In the genomic region with DNA sequence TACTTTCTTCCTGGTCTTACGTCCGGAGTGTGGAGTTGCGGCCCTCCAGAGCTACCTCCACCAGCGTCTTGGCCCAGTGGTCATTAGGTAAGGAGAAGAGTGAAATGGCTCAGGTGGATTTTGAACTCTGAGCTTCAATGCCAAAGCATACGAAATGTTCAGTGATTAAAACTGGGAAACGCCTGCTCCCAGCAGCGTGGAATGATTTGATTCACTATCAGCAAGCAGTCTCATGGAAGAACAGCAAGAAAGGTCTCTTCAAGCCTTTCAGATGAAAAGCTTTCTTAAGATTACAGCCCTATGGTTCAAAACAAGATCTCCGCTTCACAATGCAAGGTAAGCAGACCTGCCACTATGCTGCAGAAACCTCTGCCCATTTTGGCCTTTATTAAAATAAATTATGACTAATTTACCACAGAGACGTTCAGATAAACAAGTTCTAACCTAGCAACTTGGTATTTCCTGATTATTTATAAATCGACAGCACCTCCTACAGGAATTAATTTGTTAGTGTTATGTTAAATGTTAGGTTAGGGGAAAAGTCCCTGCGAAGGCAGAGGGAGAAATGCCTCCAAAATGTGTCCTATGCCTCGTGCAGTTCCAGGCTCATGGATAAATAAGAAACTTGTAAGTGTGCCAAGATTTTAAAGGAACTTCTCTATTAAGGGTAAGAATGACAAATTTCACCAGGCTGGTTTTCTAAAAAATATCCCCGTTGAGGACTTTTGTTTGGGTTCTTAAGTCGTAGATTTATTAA, we compare ENCODE assay signal across 9 cellular contexts. TPM values are rescaled to one million over a fixed set of nuclear protein-coding genes. Genes with fewer than 3 reads are reported as not detected.
DNase-seq lines count a peak whose midpoint lies in the region; ATAC-seq, FAIRE-seq and TF ChIP-seq lines count a peak whose summit lies in the region.
"Had no signal": no experiment of that assay in that cellular context is flagged by ENCODE, and none has a peak within 500 bp of the region (broad histone marks: within the 10 kb centered on the region; RNA-seq: fewer than 3 reads in every experiment).

No MANE protein-coding gene starts in this region.

- dilution Hi-C loops in IMR-90 (cut with HindIII; ENCODE audit: low sequenced_read_pairs, unreplicated experiment) (no loop called here), keratinocyte (cut with MboI; ENCODE audit: extremely low pct_ligation_motif_present, low sequenced_read_pairs) (no loop called here)

- BruUV-seq in Calu3 (replicated peaks; lab: Mats Ljungman, UMichigan), result no TSS peak
- no TSS peak for BruUV-seq in IMR-90 (replicated peaks; lab: Mats Ljungman, UMichigan)

- H4K20me1 ChIP-seq in IMR-90 (ENCODE audit: insufficient read depth, low read length), result peaks cover 11% of the 10 kb centered on the region; the same call in 1 of the 2 replicates
- H4K20me1 ChIP-seq in keratinocyte (ENCODE audit: control insufficient read depth, extremely low read depth, insufficient read depth, low read length), result peaks cover 4% of the 10 kb centered on the region

- H3K9me3 ChIP-seq in IMR-90 (ENCODE audit: control insufficient read depth, insufficient read depth, low read length) (no peaks in the 10 kb centered on the region), keratinocyte (ENCODE audit: control insufficient read depth, low read depth, low read length) (no peaks in the 10 kb centered on the region), esophagus muscularis mucosa (no peaks in the 10 kb centered on the region), prostate gland (no peaks in the 10 kb centered on the region), heart left ventricle (no peaks in the 10 kb centered on the region)

- WGBS in IMR-90 (ENCODE audit: extremely low coverage in 2 of 2, insufficient read length in 1 of 2), 2 experiments, result 40% methylated on average over 1 of the region's 14 CpGs; no CpG with 5 or more reads in 1 of the 2 experiments
- WGBS in esophagus muscularis mucosa, result 59% methylated on average over 14 of the region's 14 CpGs
- 63% methylated on average over 14 of the region's 14 CpGs for WGBS in prostate gland
- 31 to 43% (median 42%) methylated on average over 14 of the region's 14 CpGs for WGBS in heart left ventricle, 4 donors

- H3K27me3 ChIP-seq in IMR-90 (ENCODE audit: control insufficient read depth, insufficient read depth, low read length) (peaks cover 50% of the 10 kb centered on the region), keratinocyte (ENCODE audit: control insufficient read depth, extremely low read depth, insufficient read depth, low read length) (peaks cover 45% of the 10 kb centered on the region), esophagus muscularis mucosa (peaks cover 12 to 54% (median 49%) of the 10 kb centered on the region in 4 donors), prostate gland (replicated peaks; ENCODE audit: insufficient read depth) (peaks cover 29% of the 10 kb centered on the region), heart left ventricle (peaks cover 37 to 61% (median 54%) of the 10 kb centered on the region in 9 donors)

- H3K4me1 ChIP-seq in IMR-90 (ENCODE audit: control insufficient read depth, insufficient read depth, low read length), result peaks cover 5% of the 10 kb centered on the region; the same call in 1 of the 2 replicates
- H3K4me1 ChIP-seq in keratinocyte (ENCODE audit: control insufficient read depth, extremely low read depth, insufficient read depth, low read length), result peaks cover 23% of the 10 kb centered on the region
- peaks cover 30 to 41% (median 40%) of the 10 kb centered on the region in 4 donors for H3K4me1 ChIP-seq in esophagus muscularis mucosa
- H3K4me1 ChIP-seq in prostate gland (replicated peaks), result no peaks in the 10 kb centered on the region
- peaks cover 0 to 42% (median 25%) of the 10 kb centered on the region in 12 donors for H3K4me1 ChIP-seq in heart left ventricle

- no peaks in the 10 kb centered on the region for H3K9me1 ChIP-seq in IMR-90 (ENCODE audit: insufficient read depth, low read length)
- H3K9me1 ChIP-seq in keratinocyte (ENCODE audit: control insufficient read depth, extremely low read depth, insufficient read depth, low read length), result no peaks in the 10 kb centered on the region

- no peak overlapping the region for H2AK9ac ChIP-seq in IMR-90 (replicated peaks; ENCODE audit: low read depth, low read length, poor library complexity)

- in situ Hi-C loops in IMR-90 (cut with MboI; ENCODE audit: low sequenced_read_pairs), result loop anchor here (5.0 to 25.0 kb wide), 4 partner anchors 460 to 1533 kb away; no protein-coding TSS in a partner anchor

- H3K9ac ChIP-seq in IMR-90 (ENCODE audit: low read depth, low read length) (no peak overlapping the region), keratinocyte (ENCODE audit: control insufficient read depth, extremely low read depth, insufficient read depth, low read length) (no peak overlapping the region)

- H3K27ac Mint-ChIP-seq in Calu3 (ENCODE audit: unreplicated experiment), result peak overlapping the region; percentile 54

- intact Hi-C loops in Calu3 (cut with micrococcal nuclease; ENCODE audit: unreplicated experiment), result loop anchor here (5.0 to 10.0 kb wide), 5 partner anchors 390 to 943 kb away; no protein-coding TSS in a partner anchor
- intact Hi-C loops in IMR-90 (cut with micrococcal nuclease), result loop anchor here (5.0 to 10.0 kb wide), 3 partner anchors 1128 to 1520 kb away; no protein-coding TSS in a partner anchor
- intact Hi-C loops in esophagus muscularis mucosa (cut with DNase I), result loop anchor here (10.0 kb wide), 1 partner anchor 460 kb away; no protein-coding TSS in a partner anchor
- intact Hi-C loops in prostate gland (cut with DNase I), result loop anchor here (5.0 kb wide), 2 partner anchors 378 to 943 kb away; a partner anchor contains a TSS
- intact Hi-C loops in heart left ventricle (cut with DNase I), result loop anchor here (5.0 to 10.0 kb wide), 10 partner anchors 188 to 1130 kb away; no protein-coding TSS in a partner anchor

- no peak for DNase-seq in Calu3
- DNase-seq in IMR-90, result peak; percentile 63
- peak; percentile 52 for DNase-seq in SIG-M5 treated with dmso at 0.1 percent for 504 hours (lab: John Stamatoyannopoulos, UW; ENCODE audit: unreplicated experiment)
- peak; percentile 25 for DNase-seq in keratinocyte (ENCODE audit: low read depth, low spot score)
- no peak for DNase-seq in esophagus muscularis mucosa (ENCODE audit: extremely low spot score)
- DNase-seq in hypothalamus (lab: John Stamatoyannopoulos, UW), result no peak
- no peak for DNase-seq in prostate gland (ENCODE audit: low spot score)
- no peak for DNase-seq in heart left ventricle

- no peak overlapping the region for H3K23ac ChIP-seq in IMR-90 (ENCODE audit: low read depth, low read length)

- no peak overlapping the region for H2BK5ac ChIP-seq in IMR-90 (ENCODE audit: low read depth, low read length, poor library complexity, severe bottlenecking)

- no peaks in the 10 kb centered on the region for H3K9me3 Mint-ChIP-seq in Calu3 (ENCODE audit: low read depth, unreplicated experiment)

- H2AFZ ChIP-seq in IMR-90 (replicated peaks; ENCODE audit: low read length, poor library complexity), result no peak overlapping the region
- H2AFZ ChIP-seq in keratinocyte (ENCODE audit: control insufficient read depth, low read length), result no peak overlapping the region

- H3K36me3 ChIP-seq in IMR-90 (ENCODE audit: control insufficient read depth, insufficient read depth, low read length), result peaks cover 3% of the 10 kb centered on the region; the same call in 1 of the 2 replicates
- H3K36me3 ChIP-seq in keratinocyte (ENCODE audit: control insufficient read depth in 2 of 2, extremely low read depth in 1 of 2, insufficient read depth in 2 of 2, low read length in 2 of 2), result peaks cover 0 to 1% of the 10 kb centered on the region in 2 experiments
- peaks cover 16 to 29% (median 24%) of the 10 kb centered on the region in 4 donors for H3K36me3 ChIP-seq in esophagus muscularis mucosa
- H3K36me3 ChIP-seq in prostate gland, result peaks cover 5 to 6% of the 10 kb centered on the region in 2 donors
- peaks cover 0 to 33% (median 24%) of the 10 kb centered on the region in 9 donors for H3K36me3 ChIP-seq in heart left ventricle

- peaks cover 14% of the 10 kb centered on the region for H3K36me3 Mint-ChIP-seq in Calu3 (ENCODE audit: insufficient read depth, unreplicated experiment)

- H3K27me3 Mint-ChIP-seq in Calu3 (ENCODE audit: unreplicated experiment), result peaks cover 38% of the 10 kb centered on the region

- no peaks in the 10 kb centered on the region for H3K79me1 ChIP-seq in IMR-90 (ENCODE audit: low read depth in 1 of 2, low read length in 2 of 2)

- H3K4me2 ChIP-seq in IMR-90 (ENCODE audit: low read depth, low read length) (peak overlapping the region; percentile 47; the same call in 1 of the 2 replicates), keratinocyte (ENCODE audit: control insufficient read depth, extremely low read depth, insufficient read depth, low read depth, low read length) (peak overlapping the region; percentile 40)

- CTCF ChIA-PET in Calu3 (lab: Charles Lee) (no interaction called here), IMR-90 (lab: Yijun Ruan, JAX) (no interaction called here)

- no peak overlapping the region for H3K27ac ChIP-seq in IMR-90 (ENCODE audit: insufficient read depth, low read length)
- H3K27ac ChIP-seq in keratinocyte (ENCODE audit: control insufficient read depth, insufficient read depth, low read length), result no peak overlapping the region
- H3K27ac ChIP-seq in esophagus muscularis mucosa (replicated peaks in 1 of 4), result no peak overlapping the region
- no peak overlapping the region for H3K27ac ChIP-seq in prostate gland
- no peak overlapping the region for H3K27ac ChIP-seq in heart left ventricle

- ATAC-seq in IMR-90 (ENCODE audit: low read depth), result peak; percentile 40; the same call in 1 of the 2 replicates
- ATAC-seq in heart left ventricle, result no peak

- TF ChIP-seq CTCF in Calu3 (IDR thresholded peaks at IDR 0.05; ENCODE audit: unreplicated experiment) (peak; percentile 52), IMR-90 (conservative IDR thresholded peaks at IDR 0.05; ENCODE audit: low read depth, low read length) (peak; percentile 59), keratinocyte (optimal IDR thresholded peaks at IDR 0.05 in 1 of 3, IDR thresholded peaks at IDR 0.05 in 1 of 3, conservative IDR thresholded peaks at IDR 0.05 in 1 of 3; ENCODE audit: extremely low read depth in 1 of 3, insufficient read depth in 2 of 3, low read length in 3 of 3) (peak in 2 of 3 experiments; percentile 18 to 55), esophagus muscularis mucosa (IDR thresholded peaks at IDR 0.05) (peak in 1 of 3 experiments; percentile 13), prostate gland (IDR thresholded peaks at IDR 0.05) (peak in 2 of 4 experiments; percentile 22 to 34), heart left ventricle (IDR thresholded peaks at IDR 0.05) (peak in 4 of 12 donors; percentile 24 to 36 (median 32))

- no peak for TF ChIP-seq EP300 in esophagus muscularis mucosa (IDR thresholded peaks at IDR 0.05)

- H3K4me3 ChIP-seq in IMR-90 (ENCODE audit: insufficient read depth, low read depth, low read length) (no peak overlapping the region), keratinocyte (ENCODE audit: control insufficient read depth in 2 of 3, extremely low read depth in 1 of 3, insufficient read depth in 2 of 3, low read depth in 1 of 3, low read length in 3 of 3) (peak overlapping the region in 1 of 3 experiments; percentile 1), esophagus muscularis mucosa (no peak overlapping the region), prostate gland (no peak overlapping the region), heart left ventricle (no peak overlapping the region)
- H3K4me3 ChIP-seq: lung had no signal

- H3K4me3 Mint-ChIP-seq in Calu3 (ENCODE audit: low read depth, unreplicated experiment), result no peak overlapping the region

- no peak overlapping the region for H4K8ac ChIP-seq in IMR-90 (ENCODE audit: low read depth in 2 of 2, low read length in 2 of 2)

- H3K18ac ChIP-seq in IMR-90 (ENCODE audit: low read depth, low read length), result no peak overlapping the region

- peak; percentile 68 for FAIRE-seq in keratinocyte (lab: Jason Lieb, UNC)

- H3K4me1 Mint-ChIP-seq in Calu3 (ENCODE audit: low read depth, unreplicated experiment), result peaks cover 14% of the 10 kb centered on the region

- H3K4ac ChIP-seq in IMR-90 (ENCODE audit: low read depth, low read length), result no peak overlapping the region

- no peak overlapping the region for H4K91ac ChIP-seq in IMR-90 (ENCODE audit: insufficient read depth, low read depth, low read length)

- TF ChIP-seq POLR2A in IMR-90 (IDR thresholded peaks at IDR 0.05; ENCODE audit: low read depth, low read length), result no peak
- no peak for TF ChIP-seq POLR2A in esophagus muscularis mucosa (IDR thresholded peaks at IDR 0.05; ENCODE audit: low read depth)
- no peak for TF ChIP-seq POLR2A in prostate gland (IDR thresholded peaks at IDR 0.05)
- no peak for TF ChIP-seq POLR2A in heart left ventricle (IDR thresholded peaks at IDR 0.05)

- TF ChIP-seq RAD21 in IMR-90 (IDR thresholded peaks at IDR 0.05; ENCODE audit: low read length), result peak; percentile 54

- POLR2A ChIA-PET in IMR-90 (lab: Charles Lee; ENCODE audit: unreplicated experiment), result no interaction called here

- H4K5ac ChIP-seq in IMR-90 (ENCODE audit: low read depth, low read length), result no peak overlapping the region

- no peak overlapping the region for H2BK120ac ChIP-seq in IMR-90 (ENCODE audit: low read depth, low read length)

- H2AK5ac ChIP-seq in IMR-90 (ENCODE audit: low read depth, low read length), result no peak overlapping the region

- no peak overlapping the region for H3K14ac ChIP-seq in IMR-90 (replicated peaks; ENCODE audit: low read depth, low read length)

- no peaks in the 10 kb centered on the region for H3K79me2 ChIP-seq in keratinocyte (ENCODE audit: control insufficient read depth, insufficient read depth, low read length)

- no peak overlapping the region for H2BK20ac ChIP-seq in IMR-90 (ENCODE audit: low read depth, low read length)

- no peak overlapping the region; the same call in 2 of the 3 replicates for H2BK15ac ChIP-seq in IMR-90 (ENCODE audit: low read depth, low read length)

- H3K56ac ChIP-seq in IMR-90 (ENCODE audit: extremely low read depth, insufficient read depth, low read length), result no peak overlapping the region

RNA-seq across cellular contexts. Expression of a gene that starts 10.1 kb away (rescaled TPM):
- total RNA-seq in Calu3 (2022) (not detected in 2 replicates), IMR-90 (2012; rRNA removed) (not detected in 2 replicates), esophagus muscularis mucosa (not detected), prostate gland (under 1 TPM in 1 of 2 donors, not detected in 1; 0.40 TPM), heart left ventricle (under 1 TPM in 1 of 9 donors, not detected in 8; 0.08 TPM)
- polyA plus RNA-seq in IMR-90 (2012; rRNA removed) (not detected in 2 replicates), keratinocyte (not detected in 3 replicates), heart left ventricle (not detected)
- polyA plus RNA-seq in IMR-90 (2012; cell fraction: cytosol; rRNA removed), result not detected in 2 replicates
- polyA plus RNA-seq in IMR-90 (2012; cell fraction: nucleus; rRNA removed; ENCODE audit: low replicate concordance), result not detected in 2 replicates
- not detected for polyA plus RNA-seq in keratinocyte (2011; ENCODE audit: low read depth)
- polyA plus RNA-seq in keratinocyte (2011; cell fraction: cytosol; rRNA removed), result not detected in 2 replicates
- not detected in 2 replicates for polyA plus RNA-seq in keratinocyte (2011; cell fraction: nucleus; rRNA removed)
- polyA plus RNA-seq in keratinocyte (2012; ENCODE audit: low replicate concordance), result not detected in 2 replicates
- polyA minus RNA-seq in keratinocyte, result not detected in 3 replicates
- not detected for polyA minus RNA-seq in keratinocyte (2011; cell fraction: cytosol; rRNA and poly(A)+ RNA removed)
- not detected in 2 replicates for polyA minus RNA-seq in keratinocyte (2011; cell fraction: nucleus; rRNA and poly(A)+ RNA removed)
- total RNA-seq: lung had no signal
- polyA plus RNA-seq: lung had no signal

RNA-seq across cellular contexts. Expression of a gene that starts 50.6 kb away (rescaled TPM):
- total RNA-seq in Calu3 (2022) (25.6 and 31.5 TPM in 2 replicates), IMR-90 (2012; rRNA removed) (9.9 and 18.6 TPM in 2 replicates), esophagus muscularis mucosa (10 to 100 TPM; 14.5 to 27.7 (median 20.4) TPM), prostate gland (10 to 100 TPM; 22.4 to 39.8 TPM), heart left ventricle (10 to 100 TPM; 29.8 to 56.6 (median 43.0) TPM)
- polyA plus RNA-seq in IMR-90 (2012; rRNA removed) (8.0 and 11.4 TPM in 2 replicates), keratinocyte (12.8 to 18.6 TPM (median 13.9 TPM) in 3 replicates), heart left ventricle (10 to 100 TPM; 15.7 to 20.2 TPM)
- polyA plus RNA-seq in IMR-90 (2012; cell fraction: cytosol; rRNA removed), result 4.2 and 6.1 TPM in 2 replicates
- polyA plus RNA-seq in IMR-90 (2012; cell fraction: nucleus; rRNA removed; ENCODE audit: low replicate concordance), result 7.5 and 9.6 TPM in 2 replicates
- 20.1 TPM for polyA plus RNA-seq in keratinocyte (2011; ENCODE audit: low read depth)
- 14.7 and 23.7 TPM in 2 replicates for polyA plus RNA-seq in keratinocyte (2011; cell fraction: cytosol; rRNA removed)
- 12.7 and 16.9 TPM in 2 replicates for polyA plus RNA-seq in keratinocyte (2011; cell fraction: nucleus; rRNA removed)
- 14.2 and 14.8 TPM in 2 replicates for polyA plus RNA-seq in keratinocyte (2012; ENCODE audit: low replicate concordance)
- polyA minus RNA-seq in keratinocyte, result 1.9 to 8.4 TPM (median 7.0 TPM) in 3 replicates
- 7.3 TPM for polyA minus RNA-seq in keratinocyte (2011; cell fraction: cytosol; rRNA and poly(A)+ RNA removed)
- 6.2 and 11.9 TPM in 2 replicates for polyA minus RNA-seq in keratinocyte (2011; cell fraction: nucleus; rRNA and poly(A)+ RNA removed)

Comparison
In these comparisons a context has a peak if more than half of its experiments do, and no peak if none do; other contexts are left out.
1. DNase-seq: peak in IMR-90 (single experiment), SIG-M5 treated with dmso at 0.1 percent for 504 hours (single experiment) and keratinocyte (single experiment); none in Calu3 (single experiment), esophagus muscularis mucosa (single experiment), hypothalamus (0 of 51), prostate gland (single experiment) and heart left ventricle (0 of 5).